ENCODE assay signal across 1 cellular context in the genomic region with DNA sequence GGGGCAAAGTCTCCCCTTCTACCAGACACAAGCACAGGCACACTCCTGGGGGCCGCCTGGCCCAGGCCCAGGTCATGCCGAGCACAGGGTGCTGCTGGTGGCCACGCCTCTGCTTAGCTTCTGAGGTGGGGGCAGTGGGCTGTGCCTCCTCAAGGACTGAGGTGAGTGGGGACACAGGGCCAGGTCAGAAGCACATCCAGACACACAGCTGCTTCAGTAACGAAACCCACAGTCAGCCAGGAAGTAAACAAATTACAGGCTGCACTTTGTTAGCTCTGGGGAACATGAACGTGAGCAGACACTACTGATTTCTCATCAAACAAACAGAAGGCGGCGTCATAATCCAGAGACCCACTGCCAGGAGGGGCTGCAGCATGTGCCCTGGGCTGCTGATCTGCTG.
A peak's percentile ranks its signal among the peaks of the same experiment; 100 is the strongest.
TF ChIP-seq lines count a peak whose summit lies in the region.

No MANE protein-coding gene starts in this region.

TF ChIP-seq in HepG2, 621 proteins besides CTCF, POLR2A, EP300 and RAD21 (continued from another document and continues in another):
- TF ChIP-seq, protein P1, sequence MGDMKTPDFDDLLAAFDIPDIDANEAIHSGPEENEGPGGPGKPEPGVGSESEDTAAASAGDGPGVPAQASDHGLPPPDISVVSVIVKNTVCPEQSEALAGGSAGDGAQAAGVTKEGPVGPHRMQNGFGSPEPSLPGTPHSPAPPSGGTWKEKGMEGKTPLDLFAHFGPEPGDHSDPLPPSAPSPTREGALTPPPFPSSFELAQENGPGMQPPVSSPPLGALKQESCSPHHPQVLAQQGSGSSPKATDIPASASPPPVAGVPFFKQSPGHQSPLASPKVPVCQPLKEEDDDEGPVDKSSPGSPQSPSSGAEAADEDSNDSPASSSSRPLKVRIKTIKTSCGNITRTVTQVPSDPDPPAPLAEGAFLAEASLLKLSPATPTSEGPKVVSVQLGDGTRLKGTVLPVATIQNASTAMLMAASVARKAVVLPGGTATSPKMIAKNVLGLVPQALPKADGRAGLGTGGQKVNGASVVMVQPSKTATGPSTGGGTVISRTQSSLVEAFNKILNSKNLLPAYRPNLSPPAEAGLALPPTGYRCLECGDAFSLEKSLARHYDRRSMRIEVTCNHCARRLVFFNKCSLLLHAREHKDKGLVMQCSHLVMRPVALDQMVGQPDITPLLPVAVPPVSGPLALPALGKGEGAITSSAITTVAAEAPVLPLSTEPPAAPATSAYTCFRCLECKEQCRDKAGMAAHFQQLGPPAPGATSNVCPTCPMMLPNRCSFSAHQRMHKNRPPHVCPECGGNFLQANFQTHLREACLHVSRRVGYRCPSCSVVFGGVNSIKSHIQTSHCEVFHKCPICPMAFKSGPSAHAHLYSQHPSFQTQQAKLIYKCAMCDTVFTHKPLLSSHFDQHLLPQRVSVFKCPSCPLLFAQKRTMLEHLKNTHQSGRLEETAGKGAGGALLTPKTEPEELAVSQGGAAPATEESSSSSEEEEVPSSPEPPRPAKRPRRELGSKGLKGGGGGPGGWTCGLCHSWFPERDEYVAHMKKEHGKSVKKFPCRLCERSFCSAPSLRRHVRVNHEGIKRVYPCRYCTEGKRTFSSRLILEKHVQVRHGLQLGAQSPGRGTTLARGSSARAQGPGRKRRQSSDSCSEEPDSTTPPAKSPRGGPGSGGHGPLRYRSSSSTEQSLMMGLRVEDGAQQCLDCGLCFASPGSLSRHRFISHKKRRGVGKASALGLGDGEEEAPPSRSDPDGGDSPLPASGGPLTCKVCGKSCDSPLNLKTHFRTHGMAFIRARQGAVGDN (CRISPR knock-in tag; IDR thresholded peaks at IDR 0.05) = peak; percentile 60
- TF ChIP-seq ZNF709 (CRISPR knock-in tag; IDR thresholded peaks at IDR 0.05) (no peak), GTF3A (CRISPR knock-in tag; conservative IDR thresholded peaks at IDR 0.05) (no peak), DMTF1 (CRISPR knock-in tag; IDR thresholded peaks at IDR 0.05) (no peak), SRSF9 (IDR thresholded peaks at IDR 0.05; ENCODE audit: borderline replicate concordance, insufficient read depth, low read depth, low read length, poor library complexity, severe bottlenecking) (no peak), THAP11 (CRISPR knock-in tag; IDR thresholded peaks at IDR 0.05) (no peak), SOX6 (IDR thresholded peaks at IDR 0.05) (no peak), SOX6 (CRISPR knock-in tag; IDR thresholded peaks at IDR 0.05) (peak; percentile 77), ZMYM2 (CRISPR knock-in tag; IDR thresholded peaks at IDR 0.05) (no peak), ELF3 (CRISPR knock-in tag; IDR thresholded peaks at IDR 0.05) (no peak), ZNF660 (CRISPR knock-in tag; IDR thresholded peaks at IDR 0.05; ENCODE audit: borderline replicate concordance, low read depth) (no peak), POGZ (CRISPR knock-in tag; IDR thresholded peaks at IDR 0.05) (peak; percentile 26; the same call in 1 of the 2 replicates), MEIS2 (CRISPR knock-in tag; IDR thresholded peaks at IDR 0.05) (no peak), CBX5 (CRISPR knock-in tag; IDR thresholded peaks at IDR 0.05; ENCODE audit: borderline replicate concordance) (no peak), SP140L (CRISPR knock-in tag; IDR thresholded peaks at IDR 0.05; ENCODE audit: borderline replicate concordance) (no peak), MYPOP (CRISPR knock-in tag; IDR thresholded peaks at IDR 0.05) (no peak), ZNF713 (CRISPR knock-in tag; IDR thresholded peaks at IDR 0.05) (no peak), HNF4A (CRISPR knock-in tag; IDR thresholded peaks at IDR 0.05) (peak; percentile 47; the same call in 1 of the 2 replicates), TARDBP (CRISPR knock-in tag; IDR thresholded peaks at IDR 0.05) (peak; percentile 43; the same call in 1 of the 2 replicates), GABPB1 (CRISPR knock-in tag; IDR thresholded peaks at IDR 0.05) (peak; percentile 33; the same call in 1 of the 2 replicates), ZNF616 (CRISPR knock-in tag; IDR thresholded peaks at IDR 0.05; ENCODE audit: low read depth) (no peak), PRMT3 (CRISPR knock-in tag; IDR thresholded peaks at IDR 0.05; ENCODE audit: borderline replicate concordance, low read depth) (no peak), ZNF841 (CRISPR knock-in tag; IDR thresholded peaks at IDR 0.05; ENCODE audit: borderline replicate concordance) (no peak), MTA1 (CRISPR knock-in tag; IDR thresholded peaks at IDR 0.05; ENCODE audit: borderline replicate concordance) (peak; percentile 86), IRF2 (CRISPR knock-in tag; IDR thresholded peaks at IDR 0.05) (no peak), GATAD1 (CRISPR knock-in tag; IDR thresholded peaks at IDR 0.05) (no peak), ZMAT5 (CRISPR knock-in tag; IDR thresholded peaks at IDR 0.05; ENCODE audit: borderline replicate concordance, low read depth) (no peak), YEATS4 (CRISPR knock-in tag; IDR thresholded peaks at IDR 0.05; ENCODE audit: borderline replicate concordance) (no peak), POLR2AphosphoS5 (IDR thresholded peaks at IDR 0.05; ENCODE audit: low read depth, low read length) (no peak), DPF2 (CRISPR knock-in tag; IDR thresholded peaks at IDR 0.05; ENCODE audit: borderline replicate concordance, low read depth) (0 out of 2 replicates have a peak, but pooled peaks have one; percentile 56), HIVEP1 (CRISPR knock-in tag; IDR thresholded peaks at IDR 0.05) (peak; percentile 61; the same call in 1 of the 2 replicates), REXO4 (CRISPR knock-in tag; IDR thresholded peaks at IDR 0.05; ENCODE audit: borderline replicate concordance) (no peak), CENPT (CRISPR knock-in tag; IDR thresholded peaks at IDR 0.05; ENCODE audit: low read depth) (no peak), TBX3 (IDR thresholded peaks at IDR 0.05; ENCODE audit: borderline replicate concordance) (no peak), ZSCAN20 (CRISPR knock-in tag; IDR thresholded peaks at IDR 0.05; ENCODE audit: borderline replicate concordance) (no peak), GLI4 (CRISPR knock-in tag; IDR thresholded peaks at IDR 0.05; ENCODE audit: borderline replicate concordance) (no peak), ZNF296 (CRISPR knock-in tag; conservative IDR thresholded peaks at IDR 0.05) (no peak), KDM5A (IDR thresholded peaks at IDR 0.05; ENCODE audit: borderline replicate concordance, low read length) (no peak), ZNF552 (CRISPR knock-in tag; IDR thresholded peaks at IDR 0.05; ENCODE audit: borderline replicate concordance) (no peak), ZMYM3 (CRISPR knock-in tag; IDR thresholded peaks at IDR 0.05) (no peak), ZMYM4 (CRISPR knock-in tag; IDR thresholded peaks at IDR 0.05) (peak; percentile 62), HNRNPH1 (optimal IDR thresholded peaks at IDR 0.05; ENCODE audit: low read depth, low read length) (no peak), ZFP91 (CRISPR knock-in tag; IDR thresholded peaks at IDR 0.05; ENCODE audit: borderline replicate concordance) (peak; percentile 47)
- TF ChIP-seq, protein P2, sequence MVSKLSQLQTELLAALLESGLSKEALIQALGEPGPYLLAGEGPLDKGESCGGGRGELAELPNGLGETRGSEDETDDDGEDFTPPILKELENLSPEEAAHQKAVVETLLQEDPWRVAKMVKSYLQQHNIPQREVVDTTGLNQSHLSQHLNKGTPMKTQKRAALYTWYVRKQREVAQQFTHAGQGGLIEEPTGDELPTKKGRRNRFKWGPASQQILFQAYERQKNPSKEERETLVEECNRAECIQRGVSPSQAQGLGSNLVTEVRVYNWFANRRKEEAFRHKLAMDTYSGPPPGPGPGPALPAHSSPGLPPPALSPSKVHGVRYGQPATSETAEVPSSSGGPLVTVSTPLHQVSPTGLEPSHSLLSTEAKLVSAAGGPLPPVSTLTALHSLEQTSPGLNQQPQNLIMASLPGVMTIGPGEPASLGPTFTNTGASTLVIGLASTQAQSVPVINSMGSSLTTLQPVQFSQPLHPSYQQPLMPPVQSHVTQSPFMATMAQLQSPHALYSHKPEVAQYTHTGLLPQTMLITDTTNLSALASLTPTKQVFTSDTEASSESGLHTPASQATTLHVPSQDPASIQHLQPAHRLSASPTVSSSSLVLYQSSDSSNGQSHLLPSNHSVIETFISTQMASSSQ (IDR thresholded peaks at IDR 0.05; ENCODE audit: low read depth) = no peak
- TF ChIP-seq, protein P2 (CRISPR knock-in tag; IDR thresholded peaks at IDR 0.05; ENCODE audit: borderline replicate concordance) = no peak
- TF ChIP-seq, protein P3, sequence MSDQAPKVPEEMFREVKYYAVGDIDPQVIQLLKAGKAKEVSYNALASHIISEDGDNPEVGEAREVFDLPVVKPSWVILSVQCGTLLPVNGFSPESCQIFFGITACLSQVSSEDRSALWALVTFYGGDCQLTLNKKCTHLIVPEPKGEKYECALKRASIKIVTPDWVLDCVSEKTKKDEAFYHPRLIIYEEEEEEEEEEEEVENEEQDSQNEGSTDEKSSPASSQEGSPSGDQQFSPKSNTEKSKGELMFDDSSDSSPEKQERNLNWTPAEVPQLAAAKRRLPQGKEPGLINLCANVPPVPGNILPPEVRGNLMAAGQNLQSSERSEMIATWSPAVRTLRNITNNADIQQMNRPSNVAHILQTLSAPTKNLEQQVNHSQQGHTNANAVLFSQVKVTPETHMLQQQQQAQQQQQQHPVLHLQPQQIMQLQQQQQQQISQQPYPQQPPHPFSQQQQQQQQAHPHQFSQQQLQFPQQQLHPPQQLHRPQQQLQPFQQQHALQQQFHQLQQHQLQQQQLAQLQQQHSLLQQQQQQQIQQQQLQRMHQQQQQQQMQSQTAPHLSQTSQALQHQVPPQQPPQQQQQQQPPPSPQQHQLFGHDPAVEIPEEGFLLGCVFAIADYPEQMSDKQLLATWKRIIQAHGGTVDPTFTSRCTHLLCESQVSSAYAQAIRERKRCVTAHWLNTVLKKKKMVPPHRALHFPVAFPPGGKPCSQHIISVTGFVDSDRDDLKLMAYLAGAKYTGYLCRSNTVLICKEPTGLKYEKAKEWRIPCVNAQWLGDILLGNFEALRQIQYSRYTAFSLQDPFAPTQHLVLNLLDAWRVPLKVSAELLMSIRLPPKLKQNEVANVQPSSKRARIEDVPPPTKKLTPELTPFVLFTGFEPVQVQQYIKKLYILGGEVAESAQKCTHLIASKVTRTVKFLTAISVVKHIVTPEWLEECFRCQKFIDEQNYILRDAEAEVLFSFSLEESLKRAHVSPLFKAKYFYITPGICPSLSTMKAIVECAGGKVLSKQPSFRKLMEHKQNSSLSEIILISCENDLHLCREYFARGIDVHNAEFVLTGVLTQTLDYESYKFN (CRISPR knock-in tag; conservative IDR thresholded peaks at IDR 0.05) = peak; percentile 72
